ENCODE assay signal across 20 cellular contexts in genomic region chr10:77234599-77234998, GRCh38.
"Had no signal": no experiment of that assay in that cellular context is flagged by ENCODE, and none has a peak within 500 bp of the region (broad histone marks: within the 10 kb centered on the region; RNA-seq: fewer than 3 reads in every experiment).

No MANE protein-coding gene starts in this region.

- ATAC-seq: effector memory CD8-positive, alpha-beta T cell; left colon; left ventricle myocardium superior; mucosa of descending colon; naive thymus-derived CD8-positive, alpha-beta T cell; upper lobe of right lung had no signal

- H3K4me1 Mint-ChIP-seq: naive thymus-derived CD8-positive, alpha-beta T cell had no signal

- H3K27ac ChIP-seq: cardiac muscle cell, hepatocyte, neutrophil, suprapubic skin, tibial nerve, upper lobe of right lung had no signal

- H3K4me1 ChIP-seq: suprapubic skin, upper lobe of right lung had no signal

- H3K4me3 Mint-ChIP-seq: dendritic cell treated with granulocyte-macrophage colony-stimulating factor and Interleukin-4, amounts not matched to agents 40 ng/mL and 50 ng/mL, for 4 days; effector memory CD8-positive, alpha-beta T cell; naive thymus-derived CD8-positive, alpha-beta T cell had no signal

- H3K27ac Mint-ChIP-seq: dendritic cell treated with granulocyte-macrophage colony-stimulating factor and Interleukin-4, amounts not matched to agents 40 ng/mL and 50 ng/mL, for 4 days; effector memory CD8-positive, alpha-beta T cell; naive thymus-derived CD8-positive, alpha-beta T cell had no signal

- DNase-seq: effector memory CD8-positive, alpha-beta T cell; foreskin melanocyte; head of caudate nucleus; kidney; left colon; left ventricle myocardium superior; mucosa of descending colon; naive thymus-derived CD8-positive, alpha-beta T cell; posterior cingulate gyrus; stimulated activated CD4-positive, alpha-beta T cell treated with anti-CD3 and anti-CD28 coated beads, Interleukin-2, amount 100 ng/mL, for 48 hours; stimulated activated naive CD4-positive, alpha-beta T cell treated with Interleukin-2 at 50 U/mL for 16 hours; upper lobe of right lung had no signal

- H3K36me3 Mint-ChIP-seq: naive thymus-derived CD8-positive, alpha-beta T cell had no signal

- H3K4me3 ChIP-seq: cardiac muscle cell, hepatocyte, lung, mucosa of descending colon, smooth muscle cell, suprapubic skin, tibial nerve, upper lobe of right lung had no signal

- H3K9me3 Mint-ChIP-seq: dendritic cell treated with granulocyte-macrophage colony-stimulating factor and Interleukin-4, amounts not matched to agents 40 ng/mL and 50 ng/mL, for 4 days; effector memory CD8-positive, alpha-beta T cell; naive thymus-derived CD8-positive, alpha-beta T cell had no signal

- H3K36me3 ChIP-seq: cardiac muscle cell, neutrophil, suprapubic skin, tibial nerve, upper lobe of right lung had no signal

- H3K9me3 ChIP-seq: mucosa of descending colon, neutrophil, suprapubic skin, tibial nerve, upper lobe of right lung had no signal

- H3K27me3 ChIP-seq: cardiac muscle cell, hepatocyte, neutrophil, suprapubic skin, tibial nerve, upper lobe of right lung had no signal

- FAIRE-seq: kidney had no signal
